Comparison of ENCODE assay signal across 22 cellular contexts in the genomic region with DNA sequence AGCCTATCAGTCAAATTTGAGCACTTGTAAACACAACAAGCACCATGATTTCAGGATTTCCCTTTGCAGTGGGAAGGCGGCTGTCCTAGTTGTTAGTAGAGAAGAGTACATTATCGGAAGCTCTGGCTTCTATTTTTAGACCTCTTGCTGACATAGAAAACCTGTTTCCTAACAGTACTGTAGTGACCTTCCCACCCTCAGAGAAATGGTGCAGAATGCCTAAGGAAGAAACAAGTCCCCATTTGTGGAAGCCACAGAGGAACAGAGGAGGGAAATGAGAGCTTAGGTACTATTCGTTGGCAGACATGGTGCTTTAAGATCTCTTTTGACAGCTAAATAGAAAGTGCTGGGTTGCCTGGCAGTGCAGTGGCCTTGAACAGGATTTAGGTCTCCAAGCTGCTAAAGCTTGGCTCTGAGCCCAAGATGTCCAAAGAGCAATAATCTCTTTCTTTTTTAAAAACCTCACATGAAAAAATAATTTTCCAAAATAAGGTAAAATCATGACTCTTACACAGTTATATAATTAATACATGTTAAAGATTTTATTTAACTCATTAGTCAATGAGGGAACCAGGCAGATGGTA. TPM values are rescaled to one million over a fixed set of nuclear protein-coding genes. Genes with fewer than 3 reads are reported as not detected.
"Had no signal": no experiment of that assay in that cellular context is flagged by ENCODE, and none has a peak within 500 bp of the region (broad histone marks: within the 10 kb centered on the region; RNA-seq: fewer than 3 reads in every experiment).

No MANE protein-coding gene starts in this region.

- H3K27ac Mint-ChIP-seq: activated CD4-positive, alpha-beta T cell treated with anti-CD3 and anti-CD28 coated beads, Interleukin-2, amount 10 ng/mL, durations not matched to agents 24 days and 14 days; activated CD8-positive, alpha-beta T cell treated with anti-CD3 and anti-CD28 coated beads, Interleukin-2, amount 10 ng/mL, durations not matched to agents 7 days and 5 days; activated naive CD8-positive, alpha-beta T cell; naive thymus-derived CD4-positive, alpha-beta T cell; stimulated activated naive B cell treated with anti-CD40 and anti-IgM and Interleukin-4, amounts not matched to agents 10 μg/mL and 1 μg/mL and 100 μg/mL, for 72 hours had no signal

- ATAC-seq: activated CD8-positive, alpha-beta T cell treated with anti-CD3 and anti-CD28 coated beads, Interleukin-2, amount 10 ng/mL, durations not matched to agents 7 days and 5 days; mucosa of descending colon; naive thymus-derived CD4-positive, alpha-beta T cell; stimulated activated naive B cell treated with anti-CD40 and anti-IgM and Interleukin-4, amounts not matched to agents 10 μg/mL and 1 μg/mL and 100 μg/mL, for 72 hours had no signal

- DNase-seq: activated CD4-positive, alpha-beta T cell treated with anti-CD3 and anti-CD28 coated beads, Interleukin-2, amount 10 ng/mL, durations not matched to agents 24 days and 14 days; activated CD4-positive, CD25-positive, alpha-beta regulatory T cell; activated CD8-positive, alpha-beta memory T cell treated with anti-CD3 and anti-CD28 coated beads, Interleukin-2, amount 50 U/mL, for 4 hours; activated CD8-positive, alpha-beta T cell treated with anti-CD3 and anti-CD28 coated beads, Interleukin-2, amount 10 ng/mL, durations not matched to agents 7 days and 5 days; activated gamma-delta T cell treated with Interleukin-2 at 50 U/mL for 16 hours; central memory CD4-positive, alpha-beta T cell; effector memory CD4-positive, alpha-beta T cell; left cardiac atrium; mucosa of descending colon; naive thymus-derived CD4-positive, alpha-beta T cell; pancreas; stimulated activated CD4-positive, alpha-beta T cell treated with anti-CD3 and anti-CD28 coated beads, Interleukin-15, amount 100 ng/mL, for 24 hours; stimulated activated CD4-positive, alpha-beta T cell treated with anti-CD3 and anti-CD28 coated beads, Interleukin-4, amount 100 ng/mL, for 1 hour; stimulated activated naive B cell treated with anti-CD40 and anti-IgM and Interleukin-4, amounts not matched to agents 10 μg/mL and 1 μg/mL and 100 μg/mL, for 72 hours had no signal

- H3K27me3 Mint-ChIP-seq: activated CD4-positive, alpha-beta T cell treated with anti-CD3 and anti-CD28 coated beads, Interleukin-2, amount 10 ng/mL, durations not matched to agents 24 days and 14 days; brain had no signal

- H3K4me1 Mint-ChIP-seq: activated CD4-positive, alpha-beta T cell treated with anti-CD3 and anti-CD28 coated beads, Interleukin-2, amount 10 ng/mL, durations not matched to agents 24 days and 14 days; naive thymus-derived CD4-positive, alpha-beta T cell; stimulated activated naive B cell treated with anti-CD40 and anti-IgM and Interleukin-4, amounts not matched to agents 10 μg/mL and 1 μg/mL and 100 μg/mL, for 72 hours had no signal

- FAIRE-seq: frontal cortex, TTC549 had no signal

- H3K9me3 Mint-ChIP-seq: activated CD4-positive, alpha-beta T cell treated with anti-CD3 and anti-CD28 coated beads, Interleukin-2, amount 10 ng/mL, durations not matched to agents 24 days and 14 days; stimulated activated naive B cell treated with anti-CD40 and anti-IgM and Interleukin-4, amounts not matched to agents 10 μg/mL and 1 μg/mL and 100 μg/mL, for 72 hours had no signal

- H3K36me3 Mint-ChIP-seq: activated naive CD8-positive, alpha-beta T cell; brain; naive thymus-derived CD4-positive, alpha-beta T cell; stimulated activated naive B cell treated with anti-CD40 and anti-IgM and Interleukin-4, amounts not matched to agents 10 μg/mL and 1 μg/mL and 100 μg/mL, for 72 hours had no signal

- H3K4me3 Mint-ChIP-seq: activated CD4-positive, alpha-beta T cell treated with anti-CD3 and anti-CD28 coated beads, Interleukin-2, amount 10 ng/mL, durations not matched to agents 24 days and 14 days; activated CD8-positive, alpha-beta T cell treated with anti-CD3 and anti-CD28 coated beads, Interleukin-2, amount 10 ng/mL, durations not matched to agents 7 days and 5 days; activated naive CD8-positive, alpha-beta T cell; brain; naive thymus-derived CD4-positive, alpha-beta T cell; stimulated activated naive B cell treated with anti-CD40 and anti-IgM and Interleukin-4, amounts not matched to agents 10 μg/mL and 1 μg/mL and 100 μg/mL, for 72 hours had no signal

RNA-seq across cellular contexts. Expression of gene GLRA2, which starts 24.9 kb away (rescaled TPM):
- total RNA-seq: activated CD4-positive, alpha-beta T cell treated with anti-CD3 and anti-CD28 coated beads, Interleukin-2, amount 10 ng/mL, durations not matched to agents 24 days and 14 days; activated CD8-positive, alpha-beta T cell treated with anti-CD3 and anti-CD28 coated beads, Interleukin-2, amount 10 ng/mL, durations not matched to agents 7 days and 5 days; epithelial cell of proximal tubule; left cardiac atrium; naive thymus-derived CD4-positive, alpha-beta T cell; pancreas; T-helper 2 cell treated with Interferon-gamma antibody and Interleukin-4, amounts not matched to agents 100 ng/mL and 5 ng/mL, for 36 hours; tibial nerve; vagina had no signal
